Comparison of ENCODE assay signal across 8 cellular contexts in the genomic region with DNA sequence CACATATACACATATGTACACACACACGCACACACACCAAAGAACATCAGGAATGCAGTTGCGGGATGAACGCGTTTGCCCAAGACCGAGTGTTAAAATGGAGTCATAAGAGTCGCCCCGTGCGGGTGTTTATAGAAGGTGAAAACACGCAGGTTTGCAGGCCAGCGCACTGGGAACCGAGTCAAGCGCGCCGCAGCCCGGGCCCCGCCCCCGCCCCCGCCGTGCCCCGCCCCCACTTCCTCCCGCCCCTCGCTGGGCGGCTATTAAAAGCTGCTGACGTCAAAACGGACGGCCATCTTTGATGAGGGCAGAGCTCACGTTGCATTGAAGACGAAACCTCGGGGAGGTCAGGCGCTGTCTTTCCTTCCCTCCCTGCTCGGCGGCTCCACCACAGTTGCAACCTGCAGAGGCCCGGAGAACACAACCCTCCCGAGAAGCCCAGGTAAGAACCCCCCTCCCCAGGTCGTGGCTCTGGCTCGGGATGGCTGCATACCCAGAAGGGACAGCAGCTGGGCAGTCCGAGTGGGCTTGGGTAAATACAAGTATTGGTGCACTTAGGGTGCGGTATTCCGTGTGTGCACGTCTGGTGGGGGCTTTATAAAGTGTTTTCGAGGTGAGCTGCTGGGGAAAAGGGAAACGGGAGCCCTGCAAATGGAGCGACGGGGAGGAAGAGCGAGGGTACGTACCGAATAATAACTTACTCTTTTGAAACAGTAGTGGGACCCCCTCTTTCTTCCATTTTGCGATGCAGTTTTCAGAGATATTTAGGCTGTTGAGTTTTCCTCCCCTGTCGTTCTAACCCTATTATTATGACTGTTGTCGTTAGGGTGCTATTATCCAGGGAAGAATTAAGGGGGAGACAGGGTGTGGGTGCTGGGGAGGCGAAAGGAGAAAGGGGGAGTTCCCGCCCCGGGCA. TPM values are rescaled to one million over a fixed set of nuclear protein-coding genes. Genes with fewer than 3 reads are reported as not detected.
A peak's percentile ranks its signal among the peaks of the same experiment; 100 is the strongest.
DNase-seq lines count a peak whose midpoint lies in the region; ATAC-seq and TF ChIP-seq lines count a peak whose summit lies in the region.

A gene (plus strand): TSS at position 295 of the 916 bp plus-strand sequence. CDS start 56,662 bp downstream, outside the sequence.

- peaks cover 14% of the 10 kb centered on the region for H3K4me1 Mint-ChIP-seq in activated T-cell treated with anti-CD3 and anti-CD28 coated beads, Interleukin-2, amount 50 U/mL, for 4 hours (ENCODE audit: low read depth)
- peaks cover 5 to 25% (median 16%) of the 10 kb centered on the region in 7 donors for H3K4me1 Mint-ChIP-seq in naive thymus-derived CD4-positive, alpha-beta T cell

- intact Hi-C loops in naive thymus-derived CD4-positive, alpha-beta T cell (cut with micrococcal nuclease), result loop anchor here in 1 of 2 donors (1.0 to 10.0 kb wide), 5 partner anchors 132 to 454 kb away; a partner anchor contains a TSS
- intact Hi-C loops in tibial artery (cut with DNase I; ENCODE audit: low total_unique reads), result loop anchor here (10.0 kb wide), 1 partner anchor 216 kb away; a partner anchor contains a TSS

- ATAC-seq in activated T-cell treated with anti-CD3 and anti-CD28 coated beads, Interleukin-2, amount 50 U/mL, for 4 hours, result peak; percentile 24 to 39
- peak; percentile 60 for ATAC-seq in naive thymus-derived CD4-positive, alpha-beta T cell
- ATAC-seq in GM18511 (IDR thresholded peaks at IDR 0.05; ENCODE audit: unreplicated experiment), result no peak

- CTCF ChIA-PET in naive thymus-derived CD4-positive, alpha-beta T cell (lab: Charles Lee), result no interaction called here

- H3K36me3 Mint-ChIP-seq in activated T-cell treated with anti-CD3 and anti-CD28 coated beads, Interleukin-2, amount 50 U/mL, for 4 hours (ENCODE audit: insufficient read depth), result peaks cover 2% of the 10 kb centered on the region
- H3K36me3 Mint-ChIP-seq in naive thymus-derived CD4-positive, alpha-beta T cell, result peaks cover 0 to 11% (median 0%) of the 10 kb centered on the region in 5 donors

- H3K36me3 ChIP-seq in H7 (replicated peaks; ENCODE audit: control insufficient read depth, insufficient read depth, low read length) (no peaks in the 10 kb centered on the region), tibial artery (no peaks in the 10 kb centered on the region)
- H3K36me3 ChIP-seq in naive thymus-derived CD4-positive, alpha-beta T cell (ENCODE audit: control insufficient read depth in 2 of 3, insufficient read depth in 3 of 3, low read length in 3 of 3), result no peaks in the 10 kb centered on the region

- DNase-seq in 8988T (peak; percentile 43), H7 (peak; percentile 88), NCI-H510A treated with DMSO at 0.1 percent for 48 hours (lab: John Stamatoyannopoulos, UW) (peak; percentile 95), fibroblast of mammary gland (ENCODE audit: low read depth) (peak; percentile 93), tibial artery (peak; percentile 23 to 81)
- no peak for DNase-seq in activated T-cell treated with anti-CD3 and anti-CD28 coated beads, Interleukin-2, amount 50 U/mL, for 4 hours
- DNase-seq in naive thymus-derived CD4-positive, alpha-beta T cell, result peak in 8 of 9 donors; percentile 6 to 35 (median 18)

- TF ChIP-seq CTCF in fibroblast of mammary gland (conservative IDR thresholded peaks at IDR 0.05; ENCODE audit: control insufficient read depth, insufficient read depth, low read depth, low read length) (no peak), tibial artery (IDR thresholded peaks at IDR 0.05) (no peak)

- peak within 1 kb of the TSS in 2 of 9 donors; percentile 25 to 86 for H3K27ac Mint-ChIP-seq in naive thymus-derived CD4-positive, alpha-beta T cell

- no peak within 1 kb of the TSS for H3K27ac ChIP-seq in naive thymus-derived CD4-positive, alpha-beta T cell (ENCODE audit: low read depth, low read length)
- peak within 1 kb of the TSS; percentile 72 to 80 for H3K27ac ChIP-seq in tibial artery

- peaks cover 0 to 6% (median 0%) of the 10 kb centered on the region in 3 experiments for H3K9me3 ChIP-seq in naive thymus-derived CD4-positive, alpha-beta T cell (ENCODE audit: control insufficient read depth in 2 of 3, low read length in 3 of 3)
- H3K9me3 ChIP-seq in tibial artery, result no peaks in the 10 kb centered on the region

- POLR2A ChIA-PET in naive thymus-derived CD4-positive, alpha-beta T cell (lab: Charles Lee), result no interaction called here

- peaks cover 53% of the 10 kb centered on the region for H3K27me3 Mint-ChIP-seq in activated T-cell treated with anti-CD3 and anti-CD28 coated beads, Interleukin-2, amount 50 U/mL, for 4 hours (ENCODE audit: low read depth)
- H3K27me3 Mint-ChIP-seq in naive thymus-derived CD4-positive, alpha-beta T cell, result peaks cover 31 to 88% (median 68%) of the 10 kb centered on the region in 5 donors

- H3K27me3 ChIP-seq in H7 (ENCODE audit: control insufficient read depth, insufficient read depth, low read length) (peaks cover 4% of the 10 kb centered on the region; the same call in 1 of the 2 replicates), tibial artery (peaks cover 0 to 22% of the 10 kb centered on the region in 2 donors)
- peaks cover 0 to 4% of the 10 kb centered on the region in 2 donors for H3K27me3 ChIP-seq in naive thymus-derived CD4-positive, alpha-beta T cell (ENCODE audit: control insufficient read depth in 2 of 2, insufficient read depth in 2 of 2, low read length in 2 of 2)

- no peaks in the 10 kb centered on the region for H3K4me1 ChIP-seq in naive thymus-derived CD4-positive, alpha-beta T cell (ENCODE audit: control insufficient read depth in 2 of 2, insufficient read depth in 2 of 2, low read length in 2 of 2)
- H3K4me1 ChIP-seq in tibial artery, result peaks cover 0 to 13% (median 4%) of the 10 kb centered on the region in 4 donors

- peak within 1 kb of the TSS; percentile 42 for H3K4me3 Mint-ChIP-seq in activated T-cell treated with anti-CD3 and anti-CD28 coated beads, Interleukin-2, amount 50 U/mL, for 4 hours
- H3K4me3 Mint-ChIP-seq in naive thymus-derived CD4-positive, alpha-beta T cell, result peak within 1 kb of the TSS; percentile 60 to 82 (median 68)

- peak within 1 kb of the TSS; percentile 59 for H3K4me3 ChIP-seq in H7 (ENCODE audit: insufficient read depth, low read depth, low read length)
- H3K4me3 ChIP-seq in fibroblast of mammary gland (ENCODE audit: control insufficient read depth, low read depth, low read length), result peak within 1 kb of the TSS; percentile 67
- H3K4me3 ChIP-seq in naive thymus-derived CD4-positive, alpha-beta T cell (ENCODE audit: low read length), result peak within 1 kb of the TSS; percentile 6
- peak within 1 kb of the TSS; percentile 49 to 56 for H3K4me3 ChIP-seq in tibial artery

- peaks cover 14% of the 10 kb centered on the region for H3K9me3 Mint-ChIP-seq in activated T-cell treated with anti-CD3 and anti-CD28 coated beads, Interleukin-2, amount 50 U/mL, for 4 hours
- peaks cover 0 to 34% (median 16%) of the 10 kb centered on the region in 11 donors for H3K9me3 Mint-ChIP-seq in naive thymus-derived CD4-positive, alpha-beta T cell

RNA-seq across cellular contexts. Expression of the gene that starts here (rescaled TPM):
- 0.62 and 0.70 TPM in 2 replicates for total RNA-seq in H7 (2014; rRNA removed; shearing (Covaris generic))
- total RNA-seq in activated T-cell treated with anti-CD3 and anti-CD28 coated beads, Interleukin-2, amount 50 U/mL, for 4 hours, result under 1 TPM in 1 of 3 donors, not detected in 2; 0.10 TPM
- total RNA-seq in naive thymus-derived CD4-positive, alpha-beta T cell, result under 1 TPM in 1 of 5 experiments, not detected in 4; 0.39 TPM
- polyA plus RNA-seq in naive thymus-derived CD4-positive, alpha-beta T cell, result under 1 TPM in 1 of 2 donors, not detected in 1; 0.11 TPM

Comparison
In these comparisons a context has a peak if more than half of its experiments do, and no peak if none do; other contexts are left out.
1. Peak in DNase-seq and H3K4me3 ChIP-seq in H7; RNA of the gene not detected or under 1 TPM.
2. Peak in ATAC-seq in activated T-cell treated with anti-CD3 and anti-CD28 coated beads, Interleukin-2, amount 50 U/mL, for 4 hours; RNA of the gene not detected or under 1 TPM.
3. Peak in DNase-seq, ATAC-seq and H3K4me3 ChIP-seq in naive thymus-derived CD4-positive, alpha-beta T cell; RNA of the gene not detected or under 1 TPM.
4. H3K4me3 ChIP-seq: peak in every context shown above with its lines; median percentile 67 in fibroblast of mammary gland; 59 in H7; 52 in tibial artery; 6 in naive thymus-derived CD4-positive, alpha-beta T cell.